27 cellular contexts compared by ENCODE assay signal in the genomic region with DNA sequence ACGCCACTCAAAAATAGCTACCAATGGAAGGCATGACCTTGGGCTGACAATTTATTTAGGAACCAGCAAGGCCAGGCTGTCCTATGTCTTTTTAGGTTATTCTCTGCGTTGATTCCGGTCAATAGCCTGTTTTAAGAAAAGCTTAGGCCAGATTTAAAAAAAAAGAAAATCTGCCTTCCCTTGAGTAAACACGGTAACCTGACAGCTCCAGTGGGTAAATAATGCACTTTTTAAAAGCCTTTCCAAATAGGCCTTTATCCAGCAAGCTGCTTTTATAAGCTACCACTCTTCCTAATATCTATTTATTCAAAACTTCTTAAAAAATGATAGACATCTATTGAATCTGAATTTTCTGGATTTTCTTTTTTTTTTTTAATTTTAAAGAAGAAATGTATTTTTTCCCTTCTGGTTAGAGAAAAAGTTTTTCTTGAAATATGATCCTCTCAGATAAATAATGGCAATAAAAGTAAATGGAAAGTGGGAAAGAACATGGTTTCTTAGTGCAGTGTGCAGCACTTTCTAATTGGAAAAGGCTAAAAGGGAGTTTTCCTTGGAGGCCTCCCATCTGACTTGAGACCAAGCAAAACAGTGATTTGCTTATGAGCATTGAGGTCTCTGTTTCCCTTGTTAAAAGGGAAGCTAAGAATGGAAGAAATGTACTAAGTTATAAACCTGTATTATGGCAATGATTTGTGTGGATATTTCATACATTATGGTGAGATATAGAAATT.
DNase-seq lines count a peak whose midpoint lies in the region; ATAC-seq, FAIRE-seq and TF ChIP-seq lines count a peak whose summit lies in the region.
"Had no signal": no experiment of that assay in that cellular context is flagged by ENCODE, and none has a peak within 500 bp of the region (broad histone marks: within the 10 kb centered on the region; RNA-seq: fewer than 3 reads in every experiment).

No MANE protein-coding gene starts in this region.

- no peak overlapping the region for H3K4me3 Mint-ChIP-seq in Calu3 (ENCODE audit: low read depth, unreplicated experiment)
- no peak overlapping the region for H3K4me3 Mint-ChIP-seq in progenitor cell of endocrine pancreas (ENCODE audit: low read depth)
- H3K4me3 Mint-ChIP-seq: activated CD8-positive, alpha-beta T cell treated with anti-CD3 and anti-CD28 coated beads for 36 hours; activated naive CD4-positive, alpha-beta T cell treated with anti-CD3 and anti-CD28 coated beads, Interleukin-2, amount 50 U/mL, for 24 hours; CD14-positive monocyte; central memory CD8-positive, alpha-beta T cell; T-helper 1 cell treated with Interleukin-12 subunit alpha and Interleukin-12 subunit beta and Interleukin-4 antibody, amounts not matched to agents 30 μg/mL and 1 μg/mL, for 36 hours had no signal

- H3K36me3 Mint-ChIP-seq in Calu3 (ENCODE audit: insufficient read depth, unreplicated experiment) = peaks cover 4% of the 10 kb centered on the region
- no peaks in the 10 kb centered on the region for H3K36me3 Mint-ChIP-seq in progenitor cell of endocrine pancreas (ENCODE audit: insufficient read depth)
- H3K36me3 Mint-ChIP-seq: CD14-positive monocyte had no signal

- peak; percentile 60 for FAIRE-seq in kidney (lab: Jason Lieb, UNC)
- FAIRE-seq: H1, HepG2, TTC549 had no signal

- no peak for ATAC-seq in HG03460 (IDR thresholded peaks at IDR 0.05; ENCODE audit: unreplicated experiment)
- ATAC-seq: activated CD4-positive, CD25-positive, alpha-beta regulatory T cell treated with anti-CD3 and anti-CD28 coated beads, Interleukin-2, amount 50 U/mL, for 24 hours; activated CD8-positive, alpha-beta T cell treated with anti-CD3 and anti-CD28 coated beads for 36 hours; HepG2 had no signal

- H3K27ac Mint-ChIP-seq in Calu3 (ENCODE audit: unreplicated experiment) = no peak overlapping the region
- no peak overlapping the region for H3K27ac Mint-ChIP-seq in progenitor cell of endocrine pancreas
- H3K27ac Mint-ChIP-seq: activated CD8-positive, alpha-beta T cell treated with anti-CD3 and anti-CD28 coated beads for 36 hours; activated naive CD4-positive, alpha-beta T cell treated with anti-CD3 and anti-CD28 coated beads, Interleukin-2, amount 50 U/mL, for 24 hours; activated T-helper 2 cell treated with anti-CD3 and anti-CD28 coated beads, Interferon-gamma antibody, Interleukin-2, Interleukin-4, amounts not matched to agents 10 μg/mL and 5 μg/mL and 100 μg/mL, durations not matched to agents 14 hours and 24 hours and 36 hours; T-helper 1 cell treated with Interleukin-12 subunit alpha and Interleukin-12 subunit beta and Interleukin-4 antibody, amounts not matched to agents 30 μg/mL and 1 μg/mL, for 36 hours had no signal

- H3K27me3 Mint-ChIP-seq in Calu3 (ENCODE audit: unreplicated experiment) (no peaks in the 10 kb centered on the region), progenitor cell of endocrine pancreas (peaks cover 4% of the 10 kb centered on the region)
- H3K27me3 Mint-ChIP-seq: activated naive CD4-positive, alpha-beta T cell treated with anti-CD3 and anti-CD28 coated beads, Interleukin-2, amount 50 U/mL, for 24 hours had no signal

- BruUV-seq in Calu3 (replicated peaks; lab: Mats Ljungman, UMichigan) = no TSS peak

- H3K9me3 ChIP-seq in kidney (ENCODE audit: control insufficient read depth in 1 of 2, low read length in 2 of 2) = no peaks in the 10 kb centered on the region
- H3K9me3 ChIP-seq: SK-N-SH had no signal

- H3K4me1 ChIP-seq in kidney (ENCODE audit: control insufficient read depth in 1 of 2, insufficient read depth in 1 of 2, low read depth in 1 of 2, low read length in 2 of 2) = no peaks in the 10 kb centered on the region

- no peak overlapping the region for H3K27ac ChIP-seq in kidney (ENCODE audit: low read depth in 2 of 2, low read length in 2 of 2)
- H3K27ac ChIP-seq: 22Rv1 had no signal

- TF ChIP-seq CTCF in kidney (IDR thresholded peaks at IDR 0.05; ENCODE audit: borderline replicate concordance, extremely low read depth, insufficient read depth) = no peak
- TF ChIP-seq CTCF in Calu3 (IDR thresholded peaks at IDR 0.05; ENCODE audit: unreplicated experiment) = no peak
- TF ChIP-seq CTCF in progenitor cell of endocrine pancreas (IDR thresholded peaks at IDR 0.05; ENCODE audit: unreplicated experiment) = no peak

- no peaks in the 10 kb centered on the region for H3K36me3 ChIP-seq in kidney (ENCODE audit: control insufficient read depth in 1 of 2, insufficient read depth in 2 of 2, low read length in 2 of 2)

- CTCF ChIA-PET in Calu3 (lab: Charles Lee) = no interaction called here

- H3K9me3 Mint-ChIP-seq in Calu3 (ENCODE audit: low read depth, unreplicated experiment) (peaks cover 4% of the 10 kb centered on the region), progenitor cell of endocrine pancreas (ENCODE audit: low read depth) (no peaks in the 10 kb centered on the region)
- H3K9me3 Mint-ChIP-seq: T-helper 1 cell treated with Interleukin-12 subunit alpha and Interleukin-12 subunit beta and Interleukin-4 antibody, amounts not matched to agents 30 μg/mL and 1 μg/mL, for 36 hours had no signal

- H3K4me1 Mint-ChIP-seq in Calu3 (ENCODE audit: low read depth, unreplicated experiment) (peaks cover 2% of the 10 kb centered on the region), progenitor cell of endocrine pancreas (ENCODE audit: low read depth) (peaks cover 12% of the 10 kb centered on the region)
- H3K4me1 Mint-ChIP-seq: CD14-positive monocyte; central memory CD8-positive, alpha-beta T cell had no signal

- intact Hi-C loops in kidney (cut with DNase I) = no loop called here
- intact Hi-C loops in Calu3 (cut with micrococcal nuclease; ENCODE audit: unreplicated experiment) = no loop called here

- DNase-seq in DMS153 (lab: John Stamatoyannopoulos, UW) = peak; percentile 8
- DNase-seq in DMS153 treated with DMSO at 0.1 percent for 48 hours (lab: John Stamatoyannopoulos, UW; ENCODE audit: unreplicated experiment) = no peak
- peak; percentile 9 for DNase-seq in EH (ENCODE audit: low read depth)
- peak; percentile 29 for DNase-seq in brain pericyte (ENCODE audit: low read depth, low spot score)
- DNase-seq in kidney = no peak
- DNase-seq in Calu3 = no peak
- DNase-seq in progenitor cell of endocrine pancreas (ENCODE audit: low spot score, unreplicated experiment) = no peak
- DNase-seq: activated CD8-positive, alpha-beta T cell treated with anti-CD3 and anti-CD28 coated beads for 36 hours; Kasumi-1; kidney glomerular epithelial cell; mammary epithelial cell; NCI-H187; NCI-H2227 treated with DMSO at 0.1 percent for 48 hours; OCI-M1; SK-N-SH; stimulated activated naive CD4-positive, alpha-beta T cell treated with Interleukin-2 at 50 U/mL for 16 hours had no signal

- H3K9ac ChIP-seq in kidney (ENCODE audit: low read length in 2 of 2) = no peak overlapping the region
- H3K9ac ChIP-seq: SK-N-SH had no signal

- H3K4me3 ChIP-seq in kidney (ENCODE audit: low read length in 2 of 2) = no peak overlapping the region

Comparison
In these comparisons a context has a peak if more than half of its experiments do, and no peak if none do; other contexts are left out.
1. DNase-seq: peak in DMS153 (single experiment), EH (single experiment) and brain pericyte (single experiment); none in DMS153 treated with DMSO at 0.1 percent for 48 hours (single experiment), kidney (single experiment), Calu3 (single experiment) and progenitor cell of endocrine pancreas (single experiment).